2 cellular contexts compared by ENCODE assay signal in the genomic region with DNA sequence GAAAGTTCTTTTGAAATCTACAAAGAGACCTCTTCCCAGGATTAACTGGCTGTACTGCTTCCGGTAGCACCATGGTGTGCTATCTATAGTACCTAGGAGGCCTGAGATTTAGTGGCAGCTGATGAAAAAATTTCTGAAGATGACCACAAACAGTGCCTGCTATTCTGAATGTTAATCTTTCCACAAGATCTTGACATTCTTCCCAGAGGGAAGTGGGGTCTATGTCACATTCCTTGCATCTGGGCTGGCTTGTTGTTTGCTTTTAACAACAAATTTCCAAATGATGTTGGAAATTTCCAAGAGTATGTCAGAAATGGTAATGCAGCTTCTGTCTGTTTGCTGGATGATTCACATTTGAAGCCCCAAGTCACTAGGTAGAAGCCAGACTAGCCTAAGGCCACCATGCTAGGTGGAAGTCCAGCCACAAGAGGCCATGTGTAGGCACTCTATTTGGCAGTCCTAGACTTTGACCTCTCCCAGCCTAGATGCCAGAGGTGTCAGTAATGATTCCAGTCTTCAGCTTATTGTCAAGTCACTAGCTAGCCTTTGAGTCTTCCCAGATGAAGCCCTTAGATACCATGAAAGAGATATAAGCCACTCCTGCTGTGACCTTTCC.
TF ChIP-seq lines count a peak whose summit lies in the region.

No MANE protein-coding gene starts in this region.

TF ChIP-seq in HepG2, 621 proteins besides CTCF, POLR2A, EP300 and RAD21:
- TF ChIP-seq, protein P1, sequence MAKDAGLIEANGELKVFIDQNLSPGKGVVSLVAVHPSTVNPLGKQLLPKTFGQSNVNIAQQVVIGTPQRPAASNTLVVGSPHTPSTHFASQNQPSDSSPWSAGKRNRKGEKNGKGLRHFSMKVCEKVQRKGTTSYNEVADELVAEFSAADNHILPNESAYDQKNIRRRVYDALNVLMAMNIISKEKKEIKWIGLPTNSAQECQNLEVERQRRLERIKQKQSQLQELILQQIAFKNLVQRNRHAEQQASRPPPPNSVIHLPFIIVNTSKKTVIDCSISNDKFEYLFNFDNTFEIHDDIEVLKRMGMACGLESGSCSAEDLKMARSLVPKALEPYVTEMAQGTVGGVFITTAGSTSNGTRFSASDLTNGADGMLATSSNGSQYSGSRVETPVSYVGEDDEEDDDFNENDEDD (CRISPR knock-in tag; IDR thresholded peaks at IDR 0.05; ENCODE audit: borderline replicate concordance) = no peak
- no peak for TF ChIP-seq SMC3 (IDR thresholded peaks at IDR 0.05; ENCODE audit: low read length)
- peak; percentile 90 for TF ChIP-seq ZNF644 (CRISPR knock-in tag; IDR thresholded peaks at IDR 0.05; ENCODE audit: low read depth)
- TF ChIP-seq ZNF326 (CRISPR knock-in tag; IDR thresholded peaks at IDR 0.05; ENCODE audit: borderline replicate concordance) = no peak
- TF ChIP-seq HNF4A (CRISPR knock-in tag; IDR thresholded peaks at IDR 0.05) = peak; percentile 64
- no peak for TF ChIP-seq ZNF335 (CRISPR knock-in tag; IDR thresholded peaks at IDR 0.05)
TF ChIP-seq in HepG2: peak in this region for 2.

TF ChIP-seq in WTC11, 78 proteins besides CTCF, POLR2A, EP300 and RAD21:
- TF ChIP-seq, protein P2, sequence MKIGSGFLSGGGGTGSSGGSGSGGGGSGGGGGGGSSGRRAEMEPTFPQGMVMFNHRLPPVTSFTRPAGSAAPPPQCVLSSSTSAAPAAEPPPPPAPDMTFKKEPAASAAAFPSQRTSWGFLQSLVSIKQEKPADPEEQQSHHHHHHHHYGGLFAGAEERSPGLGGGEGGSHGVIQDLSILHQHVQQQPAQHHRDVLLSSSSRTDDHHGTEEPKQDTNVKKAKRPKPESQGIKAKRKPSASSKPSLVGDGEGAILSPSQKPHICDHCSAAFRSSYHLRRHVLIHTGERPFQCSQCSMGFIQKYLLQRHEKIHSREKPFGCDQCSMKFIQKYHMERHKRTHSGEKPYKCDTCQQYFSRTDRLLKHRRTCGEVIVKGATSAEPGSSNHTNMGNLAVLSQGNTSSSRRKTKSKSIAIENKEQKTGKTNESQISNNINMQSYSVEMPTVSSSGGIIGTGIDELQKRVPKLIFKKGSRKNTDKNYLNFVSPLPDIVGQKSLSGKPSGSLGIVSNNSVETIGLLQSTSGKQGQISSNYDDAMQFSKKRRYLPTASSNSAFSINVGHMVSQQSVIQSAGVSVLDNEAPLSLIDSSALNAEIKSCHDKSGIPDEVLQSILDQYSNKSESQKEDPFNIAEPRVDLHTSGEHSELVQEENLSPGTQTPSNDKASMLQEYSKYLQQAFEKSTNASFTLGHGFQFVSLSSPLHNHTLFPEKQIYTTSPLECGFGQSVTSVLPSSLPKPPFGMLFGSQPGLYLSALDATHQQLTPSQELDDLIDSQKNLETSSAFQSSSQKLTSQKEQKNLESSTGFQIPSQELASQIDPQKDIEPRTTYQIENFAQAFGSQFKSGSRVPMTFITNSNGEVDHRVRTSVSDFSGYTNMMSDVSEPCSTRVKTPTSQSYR (CRISPR knock-in tag; IDR thresholded peaks at IDR 0.05) = no peak
- TF ChIP-seq ZNF671 (CRISPR knock-in tag; IDR thresholded peaks at IDR 0.05) (no peak), PRRX2 (CRISPR knock-in tag; IDR thresholded peaks at IDR 0.05) (no peak), ZNF263 (CRISPR knock-in tag; IDR thresholded peaks at IDR 0.05; ENCODE audit: low read depth) (no peak), GRHL2 (CRISPR knock-in tag; IDR thresholded peaks at IDR 0.05; ENCODE audit: insufficient replicate concordance, severe bottlenecking) (no peak), NFATC4 (CRISPR knock-in tag; IDR thresholded peaks at IDR 0.05) (no peak), ZNF423 (CRISPR knock-in tag; IDR thresholded peaks at IDR 0.05) (no peak), ATF1 (CRISPR knock-in tag; IDR thresholded peaks at IDR 0.05) (no peak), ZNF121 (CRISPR knock-in tag; IDR thresholded peaks at IDR 0.05) (no peak), GABPB1 (CRISPR knock-in tag; IDR thresholded peaks at IDR 0.05) (no peak), RORB (CRISPR knock-in tag; IDR thresholded peaks at IDR 0.05) (no peak)
- TF ChIP-seq, protein P3, sequence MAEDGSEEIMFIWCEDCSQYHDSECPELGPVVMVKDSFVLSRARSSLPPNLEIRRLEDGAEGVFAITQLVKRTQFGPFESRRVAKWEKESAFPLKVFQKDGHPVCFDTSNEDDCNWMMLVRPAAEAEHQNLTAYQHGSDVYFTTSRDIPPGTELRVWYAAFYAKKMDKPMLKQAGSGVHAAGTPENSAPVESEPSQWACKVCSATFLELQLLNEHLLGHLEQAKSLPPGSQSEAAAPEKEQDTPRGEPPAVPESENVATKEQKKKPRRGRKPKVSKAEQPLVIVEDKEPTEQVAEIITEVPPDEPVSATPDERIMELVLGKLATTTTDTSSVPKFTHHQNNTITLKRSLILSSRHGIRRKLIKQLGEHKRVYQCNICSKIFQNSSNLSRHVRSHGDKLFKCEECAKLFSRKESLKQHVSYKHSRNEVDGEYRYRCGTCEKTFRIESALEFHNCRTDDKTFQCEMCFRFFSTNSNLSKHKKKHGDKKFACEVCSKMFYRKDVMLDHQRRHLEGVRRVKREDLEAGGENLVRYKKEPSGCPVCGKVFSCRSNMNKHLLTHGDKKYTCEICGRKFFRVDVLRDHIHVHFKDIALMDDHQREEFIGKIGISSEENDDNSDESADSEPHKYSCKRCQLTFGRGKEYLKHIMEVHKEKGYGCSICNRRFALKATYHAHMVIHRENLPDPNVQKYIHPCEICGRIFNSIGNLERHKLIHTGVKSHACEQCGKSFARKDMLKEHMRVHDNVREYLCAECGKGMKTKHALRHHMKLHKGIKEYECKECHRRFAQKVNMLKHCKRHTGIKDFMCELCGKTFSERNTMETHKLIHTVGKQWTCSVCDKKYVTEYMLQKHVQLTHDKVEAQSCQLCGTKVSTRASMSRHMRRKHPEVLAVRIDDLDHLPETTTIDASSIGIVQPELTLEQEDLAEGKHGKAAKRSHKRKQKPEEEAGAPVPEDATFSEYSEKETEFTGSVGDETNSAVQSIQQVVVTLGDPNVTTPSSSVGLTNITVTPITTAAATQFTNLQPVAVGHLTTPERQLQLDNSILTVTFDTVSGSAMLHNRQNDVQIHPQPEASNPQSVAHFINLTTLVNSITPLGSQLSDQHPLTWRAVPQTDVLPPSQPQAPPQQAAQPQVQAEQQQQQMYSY (CRISPR knock-in tag; IDR thresholded peaks at IDR 0.05) = no peak
- TF ChIP-seq, protein P4, sequence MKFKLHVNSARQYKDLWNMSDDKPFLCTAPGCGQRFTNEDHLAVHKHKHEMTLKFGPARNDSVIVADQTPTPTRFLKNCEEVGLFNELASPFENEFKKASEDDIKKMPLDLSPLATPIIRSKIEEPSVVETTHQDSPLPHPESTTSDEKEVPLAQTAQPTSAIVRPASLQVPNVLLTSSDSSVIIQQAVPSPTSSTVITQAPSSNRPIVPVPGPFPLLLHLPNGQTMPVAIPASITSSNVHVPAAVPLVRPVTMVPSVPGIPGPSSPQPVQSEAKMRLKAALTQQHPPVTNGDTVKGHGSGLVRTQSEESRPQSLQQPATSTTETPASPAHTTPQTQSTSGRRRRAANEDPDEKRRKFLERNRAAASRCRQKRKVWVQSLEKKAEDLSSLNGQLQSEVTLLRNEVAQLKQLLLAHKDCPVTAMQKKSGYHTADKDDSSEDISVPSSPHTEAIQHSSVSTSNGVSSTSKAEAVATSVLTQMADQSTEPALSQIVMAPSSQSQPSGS (CRISPR knock-in tag; IDR thresholded peaks at IDR 0.05; ENCODE audit: borderline replicate concordance, low read depth) = no peak
- TF ChIP-seq, protein P5, sequence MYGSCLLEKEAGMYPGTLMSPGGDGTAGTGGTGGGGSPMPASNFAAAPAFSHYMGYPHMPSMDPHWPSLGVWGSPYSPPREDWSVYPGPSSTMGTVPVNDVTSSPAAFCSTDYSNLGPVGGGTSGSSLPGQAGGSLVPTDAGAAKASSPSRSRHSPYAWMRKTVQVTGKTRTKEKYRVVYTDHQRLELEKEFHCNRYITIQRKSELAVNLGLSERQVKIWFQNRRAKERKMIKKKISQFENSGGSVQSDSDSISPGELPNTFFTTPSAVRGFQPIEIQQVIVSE (CRISPR knock-in tag; IDR thresholded peaks at IDR 0.05; ENCODE audit: borderline replicate concordance) = no peak
- TF ChIP-seq, protein P6, sequence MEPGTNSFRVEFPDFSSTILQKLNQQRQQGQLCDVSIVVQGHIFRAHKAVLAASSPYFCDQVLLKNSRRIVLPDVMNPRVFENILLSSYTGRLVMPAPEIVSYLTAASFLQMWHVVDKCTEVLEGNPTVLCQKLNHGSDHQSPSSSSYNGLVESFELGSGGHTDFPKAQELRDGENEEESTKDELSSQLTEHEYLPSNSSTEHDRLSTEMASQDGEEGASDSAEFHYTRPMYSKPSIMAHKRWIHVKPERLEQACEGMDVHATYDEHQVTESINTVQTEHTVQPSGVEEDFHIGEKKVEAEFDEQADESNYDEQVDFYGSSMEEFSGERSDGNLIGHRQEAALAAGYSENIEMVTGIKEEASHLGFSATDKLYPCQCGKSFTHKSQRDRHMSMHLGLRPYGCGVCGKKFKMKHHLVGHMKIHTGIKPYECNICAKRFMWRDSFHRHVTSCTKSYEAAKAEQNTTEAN (CRISPR knock-in tag; IDR thresholded peaks at IDR 0.05) = no peak
